In genomic region chr4:138864961-138865720, GRCh38 we compare ENCODE assay signal across 20 cellular contexts.
DNase-seq lines count a peak whose midpoint lies in the region; ATAC-seq, FAIRE-seq and TF ChIP-seq lines count a peak whose summit lies in the region.
"Had no signal": no experiment of that assay in that cellular context is flagged by ENCODE, and none has a peak within 500 bp of the region (broad histone marks: within the 10 kb centered on the region; RNA-seq: fewer than 3 reads in every experiment).

No MANE protein-coding gene starts in this region.

- H3K9me3 ChIP-seq in pancreas: no peaks in the 10 kb centered on the region
- no peaks in the 10 kb centered on the region for H3K9me3 ChIP-seq in uterus
- H3K9me3 ChIP-seq: HAP-1 had no signal

- H3K9me3 Mint-ChIP-seq in WTC11: no peaks in the 10 kb centered on the region
- H3K9me3 Mint-ChIP-seq: activated CD4-positive, alpha-beta memory T cell treated with anti-CD3 and anti-CD28 coated beads, Interleukin-2, amount 10 ng/mL, durations not matched to agents 7 days and 5 days; naive B cell had no signal

- POLR2A ChIA-PET in WTC11 (lab: Charles Lee): no interaction called here

- no peak for TF ChIP-seq POLR2A in uterus (IDR thresholded peaks at IDR 0.05)

- intact Hi-C loops in pancreas (cut with DNase I): no loop called here
- intact Hi-C loops in uterus (cut with DNase I; ENCODE audit: low total_unique reads): no loop called here

- H3K4me3 Mint-ChIP-seq in WTC11: no peak overlapping the region
- H3K4me3 Mint-ChIP-seq: activated CD4-positive, alpha-beta memory T cell treated with anti-CD3 and anti-CD28 coated beads, Interleukin-2, amount 10 ng/mL, durations not matched to agents 7 days and 5 days; naive B cell had no signal

- H3K4me1 ChIP-seq in pancreas (no peaks in the 10 kb centered on the region), uterus (no peaks in the 10 kb centered on the region)
- H3K4me1 ChIP-seq: HAP-1 had no signal

- H3K4me3 ChIP-seq in Jurkat, Clone E6-1 (ENCODE audit: low read length): no peak overlapping the region
- H3K4me3 ChIP-seq in pancreas (no peak overlapping the region), uterus (no peak overlapping the region)
- H3K4me3 ChIP-seq: HAP-1 had no signal

- no peak overlapping the region for H3K27ac Mint-ChIP-seq in WTC11
- H3K27ac Mint-ChIP-seq: activated CD4-positive, alpha-beta memory T cell treated with anti-CD3 and anti-CD28 coated beads, Interleukin-2, amount 10 ng/mL, durations not matched to agents 7 days and 5 days had no signal

- DNase-seq in NCI-H2029 (lab: John Stamatoyannopoulos, UW) (peak; percentile 60), NCI-H2029 treated with DMSO at 0.1 percent for 48 hours (lab: John Stamatoyannopoulos, UW) (no peak), WTC11 (ENCODE audit: low spot score) (no peak), pancreas (peak in 3 of 6 donors; percentile 17 to 44 (median 26)), NCI-H1105 (lab: John Stamatoyannopoulos, UW) (no peak), uterus (no peak)
- DNase-seq in Jurkat, Clone E6-1 (ENCODE audit: low read depth, low spot score): peak; percentile 17
- no peak for DNase-seq in activated CD8-positive, alpha-beta memory T cell treated with anti-CD3 and anti-CD28 coated beads for 24 hours
- DNase-seq: activated CD4-positive, alpha-beta memory T cell treated with anti-CD3 and anti-CD28 coated beads, Interleukin-2, amount 10 ng/mL, durations not matched to agents 7 days and 5 days; activated T-cell treated with anti-CD3 and anti-CD28 coated beads for 4 hours; GDM1; mesenchymal stem cell; naive B cell; NCI-H1694; RPMI8226 had no signal

- peaks cover 14% of the 10 kb centered on the region for H3K4me1 Mint-ChIP-seq in WTC11
- H3K4me1 Mint-ChIP-seq: activated CD4-positive, alpha-beta memory T cell treated with anti-CD3 and anti-CD28 coated beads, Interleukin-2, amount 10 ng/mL, durations not matched to agents 7 days and 5 days; naive B cell had no signal

- H3K27me3 ChIP-seq in pancreas (no peaks in the 10 kb centered on the region), uterus (no peaks in the 10 kb centered on the region)

- no peaks in the 10 kb centered on the region for H3K36me3 Mint-ChIP-seq in WTC11
- H3K36me3 Mint-ChIP-seq: naive B cell had no signal

- CTCF ChIA-PET in WTC11 (lab: Charles Lee): interaction anchor here (1.2 kb wide), 1 partner anchor 73 kb away, joined by 3 read pairs; no protein-coding TSS in a partner anchor

- no peak overlapping the region for H3K27ac ChIP-seq in pancreas
- no peak overlapping the region for H3K27ac ChIP-seq in uterus

- TF ChIP-seq CTCF in WTC11 (IDR thresholded peaks at IDR 0.05) (no peak), pancreas (IDR thresholded peaks at IDR 0.05) (no peak), uterus (IDR thresholded peaks at IDR 0.05) (no peak)

- no peaks in the 10 kb centered on the region for H3K36me3 ChIP-seq in pancreas
- no peaks in the 10 kb centered on the region for H3K36me3 ChIP-seq in uterus
- H3K36me3 ChIP-seq: HAP-1 had no signal

- FAIRE-seq in pancreas (lab: Jason Lieb, UNC): no peak
- FAIRE-seq: A204.1, bronchial epithelial cell had no signal

- 15 to 16% methylated on average over 10 of the region's 10 CpGs for WGBS in pancreas, 2 donors

- H3K27me3 Mint-ChIP-seq in WTC11 (ENCODE audit: low read depth): no peaks in the 10 kb centered on the region

- ATAC-seq in WTC11 (peak; percentile 32; the same call in 1 of the 2 replicates), pancreas (peak in 3 of 4 donors; percentile 63 to 81 (median 80))
- ATAC-seq: right cardiac atrium, SK-N-SH treated with all-trans-retinoic acid at 6 μM for 48 hours had no signal

TF ChIP-seq in WTC11, 78 proteins besides CTCF, POLR2A, EP300 and RAD21:
- TF ChIP-seq FOXK1 (CRISPR knock-in tag; IDR thresholded peaks at IDR 0.05) (no peak), ELF4 (CRISPR knock-in tag; IDR thresholded peaks at IDR 0.05; ENCODE audit: low read depth) (no peak), E2F1 (CRISPR knock-in tag; IDR thresholded peaks at IDR 0.05) (no peak), ZNF219 (CRISPR knock-in tag; IDR thresholded peaks at IDR 0.05; ENCODE audit: borderline replicate concordance) (no peak), ZNF263 (CRISPR knock-in tag; IDR thresholded peaks at IDR 0.05; ENCODE audit: low read depth) (no peak), TP53 (CRISPR knock-in tag; IDR thresholded peaks at IDR 0.05) (no peak)

Comparison
In these comparisons a context has a peak if more than half of its experiments do, and no peak if none do; other contexts are left out.
1. DNase-seq: peak in NCI-H2029 (single experiment) and Jurkat, Clone E6-1 (single experiment); none in NCI-H2029 treated with DMSO at 0.1 percent for 48 hours (single experiment), WTC11 (single experiment), activated CD8-positive, alpha-beta memory T cell treated with anti-CD3 and anti-CD28 coated beads for 24 hours (single experiment), NCI-H1105 (single experiment) and uterus (0 of 2).